Comparison of ENCODE assay signal across 8 cellular contexts in genomic region chr17:73621685-73622084, GRCh38. TPM values are rescaled to one million over a fixed set of nuclear protein-coding genes. Genes with fewer than 3 reads are reported as not detected.
"Had no signal": no experiment of that assay in that cellular context is flagged by ENCODE, and none has a peak within 500 bp of the region (broad histone marks: within the 10 kb centered on the region; RNA-seq: fewer than 3 reads in every experiment).

No MANE protein-coding gene starts in this region.

- DNase-seq: H9, HCEC 1CT, HFFc6, IMR-90, KG1 had no signal

- H3K4me2 ChIP-seq: GM23338 had no signal

- H3K4me3 ChIP-seq: GM23338, K562 had no signal

- ATAC-seq: GM23338, K562 had no signal

- H3K4me3 Mint-ChIP-seq: GM23338, H9, HFFc6 had no signal

- H3K27ac ChIP-seq: HL-60 had no signal

- H2AFZ ChIP-seq: GM23338 had no signal

- H3K27ac Mint-ChIP-seq: GM23338, H9, HFFc6 had no signal

RNA-seq across cellular contexts. Expression of gene SDK2, which starts 22.6 kb away (rescaled TPM):
- polyA plus RNA-seq: K562 had no signal
